Comparison of ENCODE assay signal across 9 cellular contexts in genomic region chr9:113993838-113994540, GRCh38.
DNase-seq lines count a peak whose midpoint lies in the region; ATAC-seq, FAIRE-seq and TF ChIP-seq lines count a peak whose summit lies in the region.
"Had no signal": no experiment of that assay in that cellular context is flagged by ENCODE, and none has a peak within 500 bp of the region (broad histone marks: within the 10 kb centered on the region; RNA-seq: fewer than 3 reads in every experiment).

No MANE protein-coding gene starts in this region.

- H3K36me3 ChIP-seq in bronchial epithelial cell (ENCODE audit: control insufficient read depth, insufficient read depth, low read length), result peaks cover 1% of the 10 kb centered on the region
- H3K36me3 ChIP-seq in lung (ENCODE audit: control insufficient read depth in 2 of 2, insufficient read depth in 2 of 2, low read length in 2 of 2), result peaks cover 0 to 2% of the 10 kb centered on the region in 2 donors

- peak; percentile 40 for FAIRE-seq in bronchial epithelial cell (lab: Jason Lieb, UNC)

- TF ChIP-seq CTCF in 22Rv1 (IDR thresholded peaks at IDR 0.05), result no peak
- no peak for TF ChIP-seq CTCF in bronchial epithelial cell (IDR thresholded peaks at IDR 0.05; ENCODE audit: insufficient read depth, low read length, severe bottlenecking)
- TF ChIP-seq CTCF in lung (IDR thresholded peaks at IDR 0.05; ENCODE audit: control extremely low read depth, extremely low read depth), result no peak

- H3K27me3 ChIP-seq in bronchial epithelial cell (ENCODE audit: control insufficient read depth, insufficient read depth, low read length) (no peaks in the 10 kb centered on the region), lung (ENCODE audit: control insufficient read depth, insufficient read depth) (no peaks in the 10 kb centered on the region)

- no peaks in the 10 kb centered on the region for H3K9me3 ChIP-seq in lung (ENCODE audit: control insufficient read depth in 2 of 2, insufficient read depth in 1 of 2, low read length in 1 of 2)

- H3K27ac ChIP-seq in 22Rv1, result peak overlapping the region; percentile 62
- H3K27ac ChIP-seq in lung (ENCODE audit: low read depth in 1 of 2, low read length in 1 of 2), result peak overlapping the region in 1 of 2 donors; percentile 66
- H3K27ac ChIP-seq: KMS-11 had no signal

- ATAC-seq in lung (ENCODE audit: insufficient read depth, low FRiP score) (peak; percentile 62), HG03439 (IDR thresholded peaks at IDR 0.05; ENCODE audit: unreplicated experiment) (no peak), HG03565 (IDR thresholded peaks at IDR 0.05; ENCODE audit: unreplicated experiment) (no peak), GM21367 (IDR thresholded peaks at IDR 0.05; ENCODE audit: unreplicated experiment) (no peak)

- 18 to 19% methylated on average over 14 of the region's 14 CpGs for WGBS in lung, 2 donors

- peaks cover 14 to 33% of the 10 kb centered on the region in 2 donors for H3K4me1 ChIP-seq in lung (ENCODE audit: control insufficient read depth in 2 of 2, insufficient read depth in 2 of 2, low read length in 2 of 2)

- no peak overlapping the region for H3K4me3 ChIP-seq in bronchial epithelial cell (ENCODE audit: low read depth, low read length)
- no peak overlapping the region for H3K4me3 ChIP-seq in lung

- DNase-seq in MV-4-11 (lab: John Stamatoyannopoulos, UW) (peak; percentile 18), bronchial epithelial cell (ENCODE audit: low read depth) (peak; percentile 72), lung (ENCODE audit: low spot score) (peak; percentile 86), SW480 (ENCODE audit: low spot score) (no peak)
